ENCODE assay signal across 1 cellular context in genomic region chr7:25772802-25773201, GRCh38.
TF ChIP-seq lines count a peak whose summit lies in the region.

No MANE protein-coding gene starts in this region.

TF ChIP-seq in SK-N-SH, 30 proteins besides CTCF, POLR2A, EP300 and RAD21 (continued from another document):
- no peak for TF ChIP-seq USF1 (IDR thresholded peaks at IDR 0.05; ENCODE audit: borderline replicate concordance, low read depth)
- TF ChIP-seq POLR2AphosphoS5 (IDR thresholded peaks at IDR 0.05; ENCODE audit: low read depth, low read length), result no peak
- no peak for TF ChIP-seq GATA2 (CRISPR knock-in tag; IDR thresholded peaks at IDR 0.05)
- no peak for TF ChIP-seq SMC3 (IDR thresholded peaks at IDR 0.05; ENCODE audit: low read depth, low read length)
- TF ChIP-seq CHD2 (IDR thresholded peaks at IDR 0.05; ENCODE audit: low read length, partially characterized antibody), result no peak
- TF ChIP-seq NRF1 (IDR thresholded peaks at IDR 0.05; ENCODE audit: low read depth, low read length), result no peak
- no peak for TF ChIP-seq RXRA (IDR thresholded peaks at IDR 0.05; ENCODE audit: borderline replicate concordance, low read depth)
- no peak for TF ChIP-seq USF2 (IDR thresholded peaks at IDR 0.05; ENCODE audit: borderline replicate concordance, low read depth, low read length)
